Comparison of ENCODE assay signal across 26 cellular contexts in genomic region chr3:181369637-181370036, GRCh38.
"Had no signal": no experiment of that assay in that cellular context is flagged by ENCODE, and none has a peak within 500 bp of the region (broad histone marks: within the 10 kb centered on the region; RNA-seq: fewer than 3 reads in every experiment).

No MANE protein-coding gene starts in this region.

- H3K4me1 Mint-ChIP-seq: immature natural killer cell, memory B cell had no signal

- H3K4me3 Mint-ChIP-seq: dendritic cell treated with granulocyte-macrophage colony-stimulating factor and Interleukin-4, amounts not matched to agents 40 ng/mL and 50 ng/mL, for 4 days; effector memory CD8-positive, alpha-beta T cell; immature natural killer cell; memory B cell; natural killer cell treated with Interleukin-12 subunit alpha and Interleukin-12 subunit beta and Interleukin-15 and Interleukin-18, amount 100 ng/mL, for 72 hours had no signal

- ATAC-seq: effector memory CD8-positive, alpha-beta T cell; gastroesophageal sphincter; left cardiac atrium; lower lobe of right lung; natural killer cell treated with Interleukin-12 subunit alpha and Interleukin-12 subunit beta and Interleukin-15 and Interleukin-18, amount 100 ng/mL, for 72 hours; psoas muscle; right lobe of liver had no signal

- DNase-seq: effector memory CD8-positive, alpha-beta T cell; foreskin fibroblast; glutamatergic neuron; immature natural killer cell; kidney; left cardiac atrium; left ventricle myocardium inferior; lower lobe of right lung; midbrain; psoas muscle; retina; right lobe of liver; spleen; stimulated activated CD4-positive, alpha-beta T cell treated with anti-CD3 and anti-CD28 coated beads, Interleukin-2, amount 100 ng/mL, for 24 hours; stimulated activated CD4-positive, alpha-beta T cell treated with anti-CD3 and anti-CD28 coated beads, Interleukin-4, amount 100 ng/mL, for 4 hours; stimulated activated naive CD4-positive, alpha-beta T cell; stomach; substantia nigra; transverse colon had no signal

- H3K27me3 Mint-ChIP-seq: dendritic cell treated with granulocyte-macrophage colony-stimulating factor and Interleukin-4, amounts not matched to agents 40 ng/mL and 50 ng/mL, for 4 days; effector memory CD8-positive, alpha-beta T cell; memory B cell; natural killer cell treated with Interleukin-12 subunit alpha and Interleukin-12 subunit beta and Interleukin-15 and Interleukin-18, amount 100 ng/mL, for 72 hours had no signal

- H3K27ac ChIP-seq: epithelial cell of prostate, esophagus muscularis mucosa, gastroesophageal sphincter, left ventricle myocardium inferior, lower lobe of right lung, psoas muscle, right lobe of liver, spleen, stomach, thoracic aorta, transverse colon had no signal

- H3K27me3 ChIP-seq: esophagus muscularis mucosa, gastroesophageal sphincter, right lobe of liver, spleen, stomach, transverse colon had no signal

- H3K36me3 ChIP-seq: esophagus muscularis mucosa, gastroesophageal sphincter, left ventricle myocardium inferior, lower lobe of right lung, right lobe of liver, spleen, stomach, thoracic aorta, transverse colon had no signal

- H3K36me3 Mint-ChIP-seq: immature natural killer cell; memory B cell; natural killer cell treated with Interleukin-12 subunit alpha and Interleukin-12 subunit beta and Interleukin-15 and Interleukin-18, amount 100 ng/mL, for 72 hours had no signal

- H3K27ac Mint-ChIP-seq: dendritic cell treated with granulocyte-macrophage colony-stimulating factor and Interleukin-4, amounts not matched to agents 40 ng/mL and 50 ng/mL, for 4 days; effector memory CD8-positive, alpha-beta T cell; immature natural killer cell; memory B cell; natural killer cell treated with Interleukin-12 subunit alpha and Interleukin-12 subunit beta and Interleukin-15 and Interleukin-18, amount 100 ng/mL, for 72 hours had no signal

- H3K4me3 ChIP-seq: esophagus muscularis mucosa, gastroesophageal sphincter, left ventricle myocardium inferior, lower lobe of right lung, psoas muscle, right lobe of liver, spleen, stomach, thoracic aorta, transverse colon had no signal

- H3K9me3 ChIP-seq: esophagus muscularis mucosa, gastroesophageal sphincter, left ventricle myocardium inferior, lower lobe of right lung, psoas muscle, right lobe of liver, spleen, stomach, thoracic aorta, transverse colon had no signal

- H3K4me1 ChIP-seq: esophagus muscularis mucosa, gastroesophageal sphincter, left ventricle myocardium inferior, lower lobe of right lung, psoas muscle, right lobe of liver, spleen, stomach, transverse colon had no signal

- H3K9me3 Mint-ChIP-seq: dendritic cell treated with granulocyte-macrophage colony-stimulating factor and Interleukin-4, amounts not matched to agents 40 ng/mL and 50 ng/mL, for 4 days had no signal
